In the genomic region with DNA sequence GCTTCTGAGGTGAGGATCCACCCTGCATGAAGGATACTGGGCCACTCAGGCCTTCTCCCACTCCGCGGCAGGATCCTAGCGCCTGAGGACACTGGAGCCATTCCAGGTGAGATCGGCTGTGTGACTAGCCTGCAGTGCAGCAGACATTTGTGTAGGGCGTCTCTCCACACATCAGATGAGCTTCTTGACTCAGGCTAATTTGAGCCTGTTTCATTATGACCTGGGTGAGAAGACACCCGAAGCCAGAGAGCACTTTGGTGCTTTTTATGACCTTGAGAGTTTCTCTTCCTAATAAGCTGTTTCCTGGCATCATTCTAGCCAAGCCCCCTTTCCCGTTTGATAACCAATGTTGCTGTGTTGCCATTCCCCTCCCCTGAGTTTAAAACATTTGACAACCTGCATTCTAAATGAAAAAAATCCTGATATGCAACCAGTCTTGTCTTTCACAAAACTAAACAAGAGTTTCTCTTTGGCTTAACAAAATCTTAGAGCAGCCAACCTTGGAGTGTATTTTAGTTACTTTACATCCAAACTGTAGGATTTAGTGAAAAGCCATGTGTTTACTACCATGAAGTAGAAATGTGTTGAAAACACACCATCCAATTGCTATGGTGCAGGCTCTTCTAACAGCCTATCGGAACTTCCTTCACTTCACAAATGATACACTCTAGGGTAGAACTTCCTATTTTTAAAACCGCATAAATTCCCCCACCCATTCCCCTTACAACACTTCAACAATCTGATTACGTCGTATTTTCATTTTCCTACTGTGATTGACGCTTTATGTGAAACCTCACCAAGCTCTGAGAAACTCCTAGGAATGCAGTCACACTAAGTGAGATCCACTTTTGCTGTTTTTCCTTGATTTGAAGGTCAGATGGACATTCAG, we compare ENCODE assay signal across 9 cellular contexts.
DNase-seq lines count a peak whose midpoint lies in the region; ATAC-seq, FAIRE-seq and TF ChIP-seq lines count a peak whose summit lies in the region.
"Had no signal": no experiment of that assay in that cellular context is flagged by ENCODE, and none has a peak within 500 bp of the region (broad histone marks: within the 10 kb centered on the region; RNA-seq: fewer than 3 reads in every experiment).

No MANE protein-coding gene starts in this region.

- peaks cover 0 to 3% (median 2%) of the 10 kb centered on the region in 7 donors for H3K9me3 Mint-ChIP-seq in CD14-positive monocyte
- H3K9me3 Mint-ChIP-seq in activated CD8-positive, alpha-beta T cell treated with anti-CD3 and anti-CD28 coated beads for 36 hours: no peaks in the 10 kb centered on the region

- intact Hi-C loops in CD14-positive monocyte (cut with micrococcal nuclease) (loop anchor here in 1 of 2 donors (5.0 to 10.0 kb wide), 3 partner anchors 72 to 178 kb away; a partner anchor contains a TSS), tibial artery (cut with DNase I; ENCODE audit: low total_unique reads) (no loop called here)
- intact Hi-C loops in activated CD8-positive, alpha-beta T cell treated with anti-CD3 and anti-CD28 coated beads for 36 hours (cut with micrococcal nuclease): no loop called here

- no peaks in the 10 kb centered on the region for H3K36me3 ChIP-seq in tibial artery

- TF ChIP-seq POLR2A in H54 (IDR thresholded peaks at IDR 0.05; ENCODE audit: low read depth, low read length): no peak

- no peaks in the 10 kb centered on the region for H3K9me3 ChIP-seq in tibial artery

- POLR2A ChIA-PET in activated CD8-positive, alpha-beta T cell treated with anti-CD3 and anti-CD28 coated beads for 36 hours (lab: Charles Lee): no interaction called here

- CTCF ChIA-PET in activated CD8-positive, alpha-beta T cell treated with anti-CD3 and anti-CD28 coated beads for 36 hours (lab: Charles Lee): no interaction called here

- H3K4me3 Mint-ChIP-seq in CD14-positive monocyte: peak overlapping the region in 1 of 2 donors; percentile 79
- H3K4me3 Mint-ChIP-seq in activated CD8-positive, alpha-beta T cell treated with anti-CD3 and anti-CD28 coated beads for 36 hours: peak overlapping the region; percentile 5

- peaks cover 85% of the 10 kb centered on the region for H3K4me1 Mint-ChIP-seq in CD14-positive monocyte
- H3K4me1 Mint-ChIP-seq in activated CD8-positive, alpha-beta T cell treated with anti-CD3 and anti-CD28 coated beads for 36 hours (ENCODE audit: low read depth): peaks cover 28% of the 10 kb centered on the region

- H3K36me3 Mint-ChIP-seq in CD14-positive monocyte: peaks cover 17 to 25% of the 10 kb centered on the region in 2 donors
- no peaks in the 10 kb centered on the region for H3K36me3 Mint-ChIP-seq in activated CD8-positive, alpha-beta T cell treated with anti-CD3 and anti-CD28 coated beads for 36 hours (ENCODE audit: low read depth)

- ATAC-seq in HG03108 (IDR thresholded peaks at IDR 0.05; ENCODE audit: unreplicated experiment): peak; percentile 89
- peak; percentile 67 for ATAC-seq in activated CD8-positive, alpha-beta T cell treated with anti-CD3 and anti-CD28 coated beads for 36 hours

- DNase-seq in CD14-positive monocyte (ENCODE audit: low spot score) (no peak), GM19238 (ENCODE audit: insufficient read length, low spot score) (peak; percentile 39), H54 (ENCODE audit: insufficient read length, low spot score) (no peak), tibial artery (no peak), Ammon's horn (ENCODE audit: low spot score) (no peak), NCI-H2171 (lab: John Stamatoyannopoulos, UW) (no peak)
- peak; percentile 10 for DNase-seq in activated CD8-positive, alpha-beta T cell treated with anti-CD3 and anti-CD28 coated beads for 36 hours
- DNase-seq: small intestine had no signal

- H3K4me1 ChIP-seq in tibial artery: peaks cover 0 to 9% (median 2%) of the 10 kb centered on the region in 4 donors

- peak overlapping the region; percentile 72 to 96 (median 89) for H3K27ac Mint-ChIP-seq in CD14-positive monocyte
- H3K27ac Mint-ChIP-seq in activated CD8-positive, alpha-beta T cell treated with anti-CD3 and anti-CD28 coated beads for 36 hours: peak overlapping the region; percentile 53

- TF ChIP-seq CTCF in CD14-positive monocyte (IDR thresholded peaks at IDR 0.05) (no peak), tibial artery (IDR thresholded peaks at IDR 0.05) (no peak)
- no peak for TF ChIP-seq CTCF in activated CD8-positive, alpha-beta T cell treated with anti-CD3 and anti-CD28 coated beads for 36 hours (IDR thresholded peaks at IDR 0.05)

- H3K4me3 ChIP-seq in tibial artery: no peak overlapping the region

- FAIRE-seq in H54 (lab: Jason Lieb, UNC): no peak
- FAIRE-seq: small intestine had no signal

- peaks cover 16 to 24% (median 23%) of the 10 kb centered on the region in 3 donors for H3K27me3 Mint-ChIP-seq in CD14-positive monocyte (ENCODE audit: low read depth in 3 of 3)
- no peaks in the 10 kb centered on the region for H3K27me3 Mint-ChIP-seq in activated CD8-positive, alpha-beta T cell treated with anti-CD3 and anti-CD28 coated beads for 36 hours

- H3K27me3 ChIP-seq in tibial artery: no peaks in the 10 kb centered on the region

- no peak overlapping the region for H3K27ac ChIP-seq in tibial artery

Comparison
In these comparisons a context has a peak if more than half of its experiments do, and no peak if none do; other contexts are left out.
1. DNase-seq: peak in GM19238 (single experiment) and activated CD8-positive, alpha-beta T cell treated with anti-CD3 and anti-CD28 coated beads for 36 hours (single experiment); none in CD14-positive monocyte (single experiment), H54 (single experiment), tibial artery (0 of 2), Ammon's horn (single experiment) and NCI-H2171 (single experiment).